ENCODE assay signal across 17 cellular contexts in genomic region chr17:81310963-81311550, GRCh38.
"Had no signal": no experiment of that assay in that cellular context is flagged by ENCODE, and none has a peak within 500 bp of the region (broad histone marks: within the 10 kb centered on the region; RNA-seq: fewer than 3 reads in every experiment).

No MANE protein-coding gene starts in this region.

- H3K27ac ChIP-seq: ascending aorta, breast epithelium, neutrophil, right atrium auricular region had no signal

- H3K4me3 ChIP-seq: ascending aorta, breast epithelium, dorsolateral prefrontal cortex, right atrium auricular region, smooth muscle cell, upper lobe of left lung had no signal

- ATAC-seq: activated naive CD8-positive, alpha-beta T cell treated with anti-CD3 and anti-CD28 coated beads, Interleukin-2, amount 50 U/mL, for 24 hours; stimulated activated naive CD8-positive, alpha-beta T cell treated with anti-CD3 and anti-CD28 coated beads, Interleukin-15, Interleukin-2, amounts not matched to agents 100 U/mL and 50 U/mL, for 24 hours had no signal

- H3K36me3 ChIP-seq: ascending aorta, breast epithelium, neutrophil, right atrium auricular region, upper lobe of left lung had no signal

- H3K9me3 ChIP-seq: ascending aorta, breast epithelium, neutrophil, right atrium auricular region, upper lobe of left lung had no signal

- DNase-seq: activated CD4-positive, alpha-beta T cell treated with anti-CD3 and anti-CD28 coated beads, Interleukin-2, amount 10 ng/mL, durations not matched to agents 7 days and 5 days; activated CD8-positive, alpha-beta memory T cell treated with anti-CD3 and anti-CD28 coated beads, Interleukin-2, amount 50 U/mL, for 48 hours; activated naive CD4-positive, alpha-beta T cell treated with Interleukin-2 at 50 U/mL for 16 hours; activated naive CD8-positive, alpha-beta T cell treated with anti-CD3 and anti-CD28 coated beads, Interleukin-2, amount 50 U/mL, for 24 hours; dorsolateral prefrontal cortex; hypothalamus; kidney glomerular epithelial cell; stimulated activated CD4-positive, alpha-beta T cell treated with anti-CD3 and anti-CD28 coated beads, Interleukin-4, amount 100 ng/mL, for 4 hours; stimulated activated CD8-positive, alpha-beta memory T cell treated with anti-CD3 and anti-CD28 coated beads, Interleukin-4, amount 100 ng/mL, for 48 hours; stimulated activated naive CD8-positive, alpha-beta T cell treated with anti-CD3 and anti-CD28 coated beads, Interleukin-15, Interleukin-2, amounts not matched to agents 100 U/mL and 50 U/mL, for 24 hours; SW 1271 had no signal

- H3K27me3 ChIP-seq: ascending aorta, breast epithelium, dorsolateral prefrontal cortex, neutrophil, right atrium auricular region, upper lobe of left lung had no signal
